Comparison of ENCODE assay signal across 8 cellular contexts in the genomic region with DNA sequence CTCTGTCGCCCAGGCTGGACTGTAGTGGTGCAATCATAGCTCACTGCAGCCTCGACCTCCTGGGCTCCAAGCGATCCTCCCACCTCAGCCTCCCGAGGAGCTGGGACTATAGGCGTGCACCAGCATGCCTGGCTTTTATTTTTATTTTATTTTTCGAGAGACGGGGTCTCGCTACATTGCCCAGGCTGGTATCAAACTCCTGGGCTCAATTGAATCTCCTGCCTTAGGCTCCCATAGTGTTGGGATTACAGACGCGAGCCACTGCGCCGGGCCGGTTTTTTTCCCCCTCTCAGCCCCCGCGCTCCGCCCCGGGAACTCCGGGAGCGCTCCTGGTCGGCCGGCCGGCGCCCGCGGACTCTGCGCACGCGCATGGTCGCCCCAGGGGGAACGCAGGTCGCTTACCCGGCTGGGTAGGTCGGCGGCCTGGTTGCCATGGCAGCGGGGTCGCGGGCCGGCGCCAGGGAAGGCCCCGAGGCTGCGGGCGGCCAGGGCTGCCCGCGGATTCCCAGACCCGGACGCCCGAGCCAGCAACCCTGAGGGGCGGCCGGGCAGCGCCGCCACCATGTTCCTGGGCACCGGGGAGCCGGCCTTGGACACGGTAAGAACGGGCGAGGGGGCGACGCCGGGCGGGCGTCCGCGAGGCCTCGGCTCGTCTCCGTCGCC. TPM values are rescaled to one million over a fixed set of nuclear protein-coding genes. Genes with fewer than 3 reads are reported as not detected.
DNase-seq lines count a peak whose midpoint lies in the region; ATAC-seq and TF ChIP-seq lines count a peak whose summit lies in the region.

A gene with protein sequence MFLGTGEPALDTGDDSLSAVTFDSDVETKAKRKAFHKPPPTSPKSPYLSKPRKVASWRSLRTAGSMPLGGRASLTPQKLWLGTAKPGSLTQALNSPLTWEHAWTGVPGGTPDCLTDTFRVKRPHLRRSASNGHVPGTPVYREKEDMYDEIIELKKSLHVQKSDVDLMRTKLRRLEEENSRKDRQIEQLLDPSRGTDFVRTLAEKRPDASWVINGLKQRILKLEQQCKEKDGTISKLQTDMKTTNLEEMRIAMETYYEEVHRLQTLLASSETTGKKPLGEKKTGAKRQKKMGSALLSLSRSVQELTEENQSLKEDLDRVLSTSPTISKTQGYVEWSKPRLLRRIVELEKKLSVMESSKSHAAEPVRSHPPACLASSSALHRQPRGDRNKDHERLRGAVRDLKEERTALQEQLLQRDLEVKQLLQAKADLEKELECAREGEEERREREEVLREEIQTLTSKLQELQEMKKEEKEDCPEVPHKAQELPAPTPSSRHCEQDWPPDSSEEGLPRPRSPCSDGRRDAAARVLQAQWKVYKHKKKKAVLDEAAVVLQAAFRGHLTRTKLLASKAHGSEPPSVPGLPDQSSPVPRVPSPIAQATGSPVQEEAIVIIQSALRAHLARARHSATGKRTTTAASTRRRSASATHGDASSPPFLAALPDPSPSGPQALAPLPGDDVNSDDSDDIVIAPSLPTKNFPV (plus strand): TSS at position 360 of the 663 bp plus-strand sequence. CDS start 203 bp downstream, at position 563.

- peak within 1 kb of the TSS; percentile 86 for H3K4me3 ChIP-seq in HL-60 (replicated peaks; ENCODE audit: insufficient read depth, low read length)
- H3K4me3 ChIP-seq in endocrine pancreas (ENCODE audit: control insufficient read depth, insufficient read depth, low read length) = peak within 1 kb of the TSS; percentile 24
- H3K4me3 ChIP-seq in mesenchymal stem cell (ENCODE audit: insufficient read depth in 1 of 2, low read depth in 1 of 2, low read length in 2 of 2) = peak within 1 kb of the TSS; percentile 92

- peak within 1 kb of the TSS; percentile 79 for H2AFZ ChIP-seq in mesenchymal stem cell (ENCODE audit: low read depth, low read length)

- peak within 1 kb of the TSS; percentile 62 for H2BK5ac ChIP-seq in mesenchymal stem cell (ENCODE audit: low read depth, low read length, poor library complexity, severe bottlenecking)

- peak within 1 kb of the TSS; percentile 64 for H4K91ac ChIP-seq in mesenchymal stem cell (ENCODE audit: low read length)

- no peak for TF ChIP-seq CTCF in C4-2B (conservative IDR thresholded peaks at IDR 0.05)
- TF ChIP-seq CTCF in HL-60 (IDR thresholded peaks at IDR 0.05; ENCODE audit: insufficient read depth, low read length) = no peak

- CTCF ChIA-PET in activated CD8-positive, alpha-beta memory T cell treated with anti-CD3 and anti-CD28 coated beads, Interleukin-2, amount 10 ng/mL, durations not matched to agents 7 days and 5 days (lab: Charles Lee) = interaction anchor here (0.7 to 1.4 kb wide), 7 partner anchors 29 to 286 kb away, joined by 3 to 4 read pairs (median 3); no protein-coding TSS in a partner anchor

- peak; percentile 79 to 91 for DNase-seq in HL-60 (ENCODE audit: low read depth in 1 of 2, low spot score in 1 of 2)
- DNase-seq in NOMO-1 treated with dmso at 0.1 percent for 144 hours (lab: John Stamatoyannopoulos, UW; ENCODE audit: unreplicated experiment) = peak; percentile 71
- peak; percentile 93 for DNase-seq in activated CD8-positive, alpha-beta memory T cell treated with anti-CD3 and anti-CD28 coated beads, Interleukin-2, amount 10 ng/mL, durations not matched to agents 7 days and 5 days
- DNase-seq in mesenchymal stem cell = peak; percentile 89
- DNase-seq in stimulated activated CD8-positive, alpha-beta memory T cell treated with anti-CD3 and anti-CD28 coated beads, Interleukin-12 subunit alpha, Interleukin-12 subunit beta, amount 100 ng/mL, for 24 hours (ENCODE audit: extremely low read depth) = peak; percentile 79

- peak within 1 kb of the TSS; percentile 87 for H3K27ac ChIP-seq in C4-2B
- peak within 1 kb of the TSS; percentile 62 for H3K27ac ChIP-seq in HL-60 (replicated peaks)
- no peak within 1 kb of the TSS for H3K27ac ChIP-seq in mesenchymal stem cell (ENCODE audit: low read length, poor library complexity, severe bottlenecking)

- H2BK15ac ChIP-seq in mesenchymal stem cell (ENCODE audit: low read depth, poor library complexity, severe bottlenecking) = peak within 1 kb of the TSS; percentile 74

- H2BK12ac ChIP-seq in mesenchymal stem cell (ENCODE audit: low read length in 2 of 2) = peak within 1 kb of the TSS in 1 of 2 experiments; percentile 34

- H3K23ac ChIP-seq in mesenchymal stem cell (ENCODE audit: low read length in 2 of 2) = no peak within 1 kb of the TSS

- 5% methylated on average over 49 of the region's 67 CpGs for WGBS in mesenchymal stem cell

- H3K4me3 Mint-ChIP-seq in activated CD8-positive, alpha-beta memory T cell treated with anti-CD3 and anti-CD28 coated beads, Interleukin-2, amount 10 ng/mL, durations not matched to agents 7 days and 5 days = peak within 1 kb of the TSS; percentile 76

- peak within 1 kb of the TSS; percentile 64 for H3K27ac Mint-ChIP-seq in activated CD8-positive, alpha-beta memory T cell treated with anti-CD3 and anti-CD28 coated beads, Interleukin-2, amount 10 ng/mL, durations not matched to agents 7 days and 5 days

- peak within 1 kb of the TSS; percentile 73 to 82 for H3K4ac ChIP-seq in mesenchymal stem cell (ENCODE audit: low read depth in 1 of 2, low read length in 2 of 2)

- H3K9me3 ChIP-seq in endocrine pancreas (ENCODE audit: control insufficient read depth, low read length) (no peaks in the 10 kb centered on the region), mesenchymal stem cell (ENCODE audit: control insufficient read depth, low read length) (no peaks in the 10 kb centered on the region)

- no peaks in the 10 kb centered on the region for H3K4me1 ChIP-seq in endocrine pancreas (ENCODE audit: control insufficient read depth, insufficient read depth, low read length)
- H3K4me1 ChIP-seq in mesenchymal stem cell (ENCODE audit: control insufficient read depth, insufficient read depth, low read depth, low read length) = peaks cover 18% of the 10 kb centered on the region

- peak within 1 kb of the TSS; percentile 8 to 95 for H3K18ac ChIP-seq in mesenchymal stem cell (ENCODE audit: low read depth in 1 of 2, low read length in 2 of 2)

- peak within 1 kb of the TSS; percentile 69 for H3K4me2 ChIP-seq in mesenchymal stem cell (ENCODE audit: low read length, poor library complexity, severe bottlenecking)

- peak within 1 kb of the TSS; percentile 39 for H2AK5ac ChIP-seq in mesenchymal stem cell (ENCODE audit: low read length, severe bottlenecking)

- no peaks in the 10 kb centered on the region for H3K27me3 ChIP-seq in HL-60 (ENCODE audit: insufficient read depth, poor library complexity, severe bottlenecking)
- no peaks in the 10 kb centered on the region for H3K27me3 ChIP-seq in endocrine pancreas (ENCODE audit: control insufficient read depth, insufficient read depth, low read length)
- H3K27me3 ChIP-seq in mesenchymal stem cell (ENCODE audit: control insufficient read depth in 1 of 2, insufficient read depth in 1 of 2, low read length in 2 of 2) = no peaks in the 10 kb centered on the region

- peak; percentile 41 for ATAC-seq in GM19438 (IDR thresholded peaks at IDR 0.05; ENCODE audit: low read depth, unreplicated experiment)
- ATAC-seq in activated CD8-positive, alpha-beta memory T cell treated with anti-CD3 and anti-CD28 coated beads, Interleukin-2, amount 10 ng/mL, durations not matched to agents 7 days and 5 days = peak; percentile 46

- H3K36me3 Mint-ChIP-seq in activated CD8-positive, alpha-beta memory T cell treated with anti-CD3 and anti-CD28 coated beads, Interleukin-2, amount 10 ng/mL, durations not matched to agents 7 days and 5 days = peaks cover 3% of the 10 kb centered on the region

- H4K8ac ChIP-seq in mesenchymal stem cell (ENCODE audit: low read length) = peak within 1 kb of the TSS; percentile 1

- no peaks in the 10 kb centered on the region for H3K9me3 Mint-ChIP-seq in activated CD8-positive, alpha-beta memory T cell treated with anti-CD3 and anti-CD28 coated beads, Interleukin-2, amount 10 ng/mL, durations not matched to agents 7 days and 5 days (ENCODE audit: low read depth)

- H3K4me1 Mint-ChIP-seq in activated CD8-positive, alpha-beta memory T cell treated with anti-CD3 and anti-CD28 coated beads, Interleukin-2, amount 10 ng/mL, durations not matched to agents 7 days and 5 days = peaks cover 36% of the 10 kb centered on the region

- H3K79me1 ChIP-seq in mesenchymal stem cell (replicated peaks; ENCODE audit: low read length, poor library complexity, severe bottlenecking) = peaks cover 14% of the 10 kb centered on the region

- H2BK120ac ChIP-seq in mesenchymal stem cell (ENCODE audit: low read depth, low read length) = no peak within 1 kb of the TSS

- H3K9ac ChIP-seq in endocrine pancreas (ENCODE audit: control insufficient read depth, insufficient read depth, low read length) (peak within 1 kb of the TSS; percentile 66), mesenchymal stem cell (ENCODE audit: low read length) (peak within 1 kb of the TSS; percentile 90)

- H3K36me3 ChIP-seq in endocrine pancreas (ENCODE audit: control insufficient read depth, insufficient read depth, low read length) (no peaks in the 10 kb centered on the region), mesenchymal stem cell (ENCODE audit: control insufficient read depth in 1 of 2, insufficient read depth in 2 of 2, low read depth in 1 of 2, low read length in 2 of 2) (peaks cover 5 to 6% of the 10 kb centered on the region in 2 experiments)

- H3K27me3 Mint-ChIP-seq in activated CD8-positive, alpha-beta memory T cell treated with anti-CD3 and anti-CD28 coated beads, Interleukin-2, amount 10 ng/mL, durations not matched to agents 7 days and 5 days = no peaks in the 10 kb centered on the region

- H3K14ac ChIP-seq in mesenchymal stem cell (ENCODE audit: low read length in 2 of 2) = no peak within 1 kb of the TSS

RNA-seq across cellular contexts. Expression of the gene that starts here (rescaled TPM):
- 10 to 100 TPM; 14.9 to 15.2 TPM for total RNA-seq in activated CD8-positive, alpha-beta memory T cell treated with anti-CD3 and anti-CD28 coated beads, Interleukin-2, amount 10 ng/mL, durations not matched to agents 7 days and 5 days
- 10.2 TPM for polyA plus RNA-seq in mesenchymal stem cell (2013, experiment 1 of 2)
- 10.0 TPM for polyA plus RNA-seq in mesenchymal stem cell (2013, experiment 2 of 2)

Comparison
In these comparisons a context has a peak if more than half of its experiments do, and no peak if none do; other contexts are left out.
1. H3K4me3 ChIP-seq: peak in every context shown above with its lines; median percentile 92 in mesenchymal stem cell; 86 in HL-60; 24 in endocrine pancreas.